Comparison of ENCODE assay signal across 9 cellular contexts in genomic region chr5:5421961-5422818, GRCh38. TPM values are rescaled to one million over a fixed set of nuclear protein-coding genes. Genes with fewer than 3 reads are reported as not detected.
DNase-seq lines count a peak whose midpoint lies in the region; ATAC-seq, FAIRE-seq and TF ChIP-seq lines count a peak whose summit lies in the region.
"Had no signal": no experiment of that assay in that cellular context is flagged by ENCODE, and none has a peak within 500 bp of the region (broad histone marks: within the 10 kb centered on the region; RNA-seq: fewer than 3 reads in every experiment).

A gene with protein sequence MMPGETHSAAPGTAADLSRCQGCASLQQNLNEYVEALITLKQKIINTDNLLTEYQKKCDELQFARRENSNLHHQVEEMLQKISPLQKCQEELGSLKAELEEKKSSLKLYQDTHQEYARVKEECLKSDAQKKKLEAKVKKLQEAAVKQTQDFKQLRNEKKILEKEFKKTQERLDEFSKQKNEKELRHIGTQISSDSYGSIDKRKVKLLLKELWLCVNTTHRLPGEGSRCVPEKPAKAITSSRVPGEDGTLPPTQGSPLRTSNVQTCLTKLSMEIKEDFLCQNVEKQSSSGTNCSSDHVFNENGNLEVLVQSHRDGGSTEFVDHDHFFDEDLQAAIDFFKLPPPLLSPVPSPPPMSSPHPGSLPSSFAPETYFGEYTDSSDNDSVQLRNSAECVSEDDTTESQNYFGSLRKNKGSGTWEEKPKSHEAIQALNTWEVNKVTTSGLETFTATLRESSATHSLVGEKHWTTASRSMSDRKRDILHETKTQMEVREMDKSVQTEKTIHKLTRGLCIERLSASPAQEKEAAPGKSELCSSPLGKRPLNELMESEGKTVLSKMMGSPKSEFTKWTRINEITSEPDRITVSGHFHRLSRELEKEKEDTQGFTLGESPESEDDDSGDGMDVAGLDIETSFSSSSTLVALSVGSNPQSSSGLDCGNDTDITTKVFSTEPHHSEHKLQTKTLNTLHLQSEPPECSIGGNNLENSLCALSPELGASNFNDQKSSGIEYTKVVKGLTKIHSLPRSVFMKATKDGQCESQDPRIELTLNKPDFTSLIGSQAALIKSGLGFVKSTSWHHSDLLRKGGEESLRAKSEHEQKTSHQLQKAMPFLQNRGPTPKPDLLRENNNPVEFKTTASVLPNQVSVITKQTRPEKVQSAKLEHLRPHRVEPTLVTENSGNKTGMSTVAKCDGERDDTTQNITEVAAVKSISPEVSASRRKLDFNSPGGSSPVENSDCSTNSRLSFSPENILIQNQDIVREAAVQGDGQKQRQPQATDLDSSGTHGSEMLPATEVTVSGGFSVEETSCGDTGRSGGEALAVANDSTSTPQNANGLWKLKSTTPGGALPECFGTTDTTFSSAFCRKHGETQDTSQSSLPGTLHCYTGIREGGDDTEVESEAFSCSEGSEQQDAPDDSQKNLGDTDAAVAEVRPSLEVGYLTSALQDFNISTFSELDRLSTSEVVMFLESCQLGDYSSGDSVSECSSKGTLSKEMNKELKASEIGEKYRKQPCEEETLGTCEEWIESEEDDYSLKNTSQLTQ (N-terminal part only) (plus strand): TSS chr5:5422677. CDS start chr5:5422916, 239 bp downstream.

- ATAC-seq in HG03432 (IDR thresholded peaks at IDR 0.05; ENCODE audit: unreplicated experiment), result peak; percentile 87

- FAIRE-seq in kidney (lab: Jason Lieb, UNC), result no peak
- FAIRE-seq: islet of Langerhans had no signal

- TF ChIP-seq POLR2A in GM19099 (IDR thresholded peaks at IDR 0.05; ENCODE audit: extremely low read depth, insufficient read length, low read depth), result peak; percentile 82

- H3K27ac ChIP-seq in kidney (ENCODE audit: low read depth in 2 of 2, low read length in 2 of 2), result peak within 1 kb of the TSS; percentile 100

- H3K36me3 ChIP-seq in kidney (ENCODE audit: control insufficient read depth in 1 of 2, insufficient read depth in 2 of 2, low read length in 2 of 2), result no peaks in the 10 kb centered on the region

- no peak for TF ChIP-seq CTCF in kidney (IDR thresholded peaks at IDR 0.05; ENCODE audit: borderline replicate concordance, extremely low read depth, insufficient read depth)

- intact Hi-C loops in kidney (cut with DNase I), result no loop called here

- no peaks in the 10 kb centered on the region for H3K9me3 ChIP-seq in kidney (ENCODE audit: control insufficient read depth in 1 of 2, low read length in 2 of 2)

- H3K4me3 ChIP-seq in kidney (ENCODE audit: low read length in 2 of 2), result peak within 1 kb of the TSS; percentile 89 to 94

- H3K4me1 ChIP-seq in kidney (ENCODE audit: control insufficient read depth in 1 of 2, insufficient read depth in 1 of 2, low read depth in 1 of 2, low read length in 2 of 2), result peaks cover 12 to 27% of the 10 kb centered on the region in 2 donors

- DNase-seq in AG20443 (ENCODE audit: low spot score) (peak; percentile 97), NCI-H510A (lab: John Stamatoyannopoulos, UW) (peak; percentile 94), cerebellum (ENCODE audit: low spot score) (peak; percentile 95), kidney (peak; percentile 99)
- peak; percentile 94 for DNase-seq in activated CD4-positive, alpha-beta T cell treated with anti-CD3 and anti-CD28 coated beads for 1 hour
- peak; percentile 93 for DNase-seq in stimulated activated CD4-positive, alpha-beta T cell treated with anti-CD3 and anti-CD28 coated beads, Interleukin-15, amount 100 ng/mL, for 24 hours

- H3K9ac ChIP-seq in kidney (ENCODE audit: low read length in 2 of 2), result peak within 1 kb of the TSS; percentile 55 to 71

RNA-seq across cellular contexts. Expression of the gene that starts here (rescaled TPM):
- 48.3 TPM for total RNA-seq in cerebellum
- 32.8 TPM for total RNA-seq in kidney
- polyA plus RNA-seq in kidney (ENCODE audit: insufficient read depth, low read depth, low replicate concordance), result 6.7 TPM

Comparison
In these comparisons a context has a peak if more than half of its experiments do, and no peak if none do; other contexts are left out.
1. Peak in every context shown above with its lines: DNase-seq, ATAC-seq, H3K4me3 ChIP-seq and H3K27ac ChIP-seq.